Comparison of ENCODE assay signal across 12 cellular contexts in genomic region chr1:53473463-53473862, GRCh38. TPM values are rescaled to one million over a fixed set of nuclear protein-coding genes. Genes with fewer than 3 reads are reported as not detected.
DNase-seq lines count a peak whose midpoint lies in the region; ATAC-seq and TF ChIP-seq lines count a peak whose summit lies in the region.
"Had no signal": no experiment of that assay in that cellular context is flagged by ENCODE, and none has a peak within 500 bp of the region (broad histone marks: within the 10 kb centered on the region; RNA-seq: fewer than 3 reads in every experiment).

No MANE protein-coding gene starts in this region.

- H3K4me1 Mint-ChIP-seq in neural crest cell: peaks cover 16% of the 10 kb centered on the region
- no peaks in the 10 kb centered on the region for H3K4me1 Mint-ChIP-seq in activated T-helper 2 cell treated with anti-CD3 and anti-CD28 coated beads, Interferon-gamma antibody, Interleukin-2, Interleukin-4, amounts not matched to agents 10 μg/mL and 5 μg/mL and 100 μg/mL, durations not matched to agents 14 hours and 24 hours and 36 hours (ENCODE audit: low read depth)

- no peak overlapping the region for H4K5ac ChIP-seq in IMR-90 (ENCODE audit: low read depth, low read length)

- H3K9me3 ChIP-seq in IMR-90 (ENCODE audit: control insufficient read depth, insufficient read depth, low read length) (no peaks in the 10 kb centered on the region), mammary epithelial cell (replicated peaks; ENCODE audit: insufficient read depth, low read length) (no peaks in the 10 kb centered on the region)

- POLR2A ChIA-PET in IMR-90 (lab: Charles Lee; ENCODE audit: unreplicated experiment): no interaction called here

- H2AFZ ChIP-seq in IMR-90 (replicated peaks; ENCODE audit: low read length, poor library complexity): no peak overlapping the region
- H2AFZ ChIP-seq in mammary epithelial cell (ENCODE audit: low read depth, low read length): no peak overlapping the region
- H2AFZ ChIP-seq: parathyroid adenoma had no signal

- in situ Hi-C loops in IMR-90 (cut with MboI; ENCODE audit: low sequenced_read_pairs) (loop anchor here (5.0 kb wide), 1 partner anchor 196 kb away; no protein-coding TSS in a partner anchor), mammary epithelial cell (cut with MboI; ENCODE audit: low sequenced_read_pairs in 2 of 2) (no loop called here)

- H3K79me2 ChIP-seq in mammary epithelial cell (ENCODE audit: insufficient read depth, low read length): no peaks in the 10 kb centered on the region
- H3K79me2 ChIP-seq: parathyroid adenoma had no signal

- H3K14ac ChIP-seq in IMR-90 (replicated peaks; ENCODE audit: low read depth, low read length): no peak overlapping the region

- no peak overlapping the region for H4K8ac ChIP-seq in IMR-90 (ENCODE audit: low read depth in 2 of 2, low read length in 2 of 2)

- peak; percentile 55 for TF ChIP-seq CTCF in IMR-90 (conservative IDR thresholded peaks at IDR 0.05; ENCODE audit: low read depth, low read length)
- TF ChIP-seq CTCF in mammary epithelial cell (conservative IDR thresholded peaks at IDR 0.05 in 1 of 2, IDR thresholded peaks at IDR 0.05 in 1 of 2; ENCODE audit: extremely low read depth in 1 of 2, insufficient read depth in 1 of 2, low read depth in 1 of 2, low read length in 2 of 2): peak; percentile 17 to 41
- TF ChIP-seq CTCF in neural crest cell (conservative IDR thresholded peaks at IDR 0.05): peak; percentile 45

- H2AK5ac ChIP-seq in IMR-90 (ENCODE audit: low read depth, low read length): no peak overlapping the region

- H3K23ac ChIP-seq in IMR-90 (ENCODE audit: low read depth, low read length): no peak overlapping the region

- intact Hi-C loops in IMR-90 (cut with micrococcal nuclease): loop anchor here (5.0 kb wide), 2 partner anchors 81 to 354 kb away; no protein-coding TSS in a partner anchor
- intact Hi-C loops in mammary epithelial cell (cut with micrococcal nuclease): no loop called here
- intact Hi-C loops in activated T-helper 2 cell treated with anti-CD3 and anti-CD28 coated beads, Interferon-gamma antibody, Interleukin-2, Interleukin-4, amounts not matched to agents 10 μg/mL and 5 μg/mL and 100 μg/mL, durations not matched to agents 14 hours and 24 hours and 36 hours (cut with micrococcal nuclease): no loop called here

- no peak overlapping the region for H2BK120ac ChIP-seq in IMR-90 (ENCODE audit: low read depth, low read length)

- H3K9me3 Mint-ChIP-seq in neural crest cell: no peaks in the 10 kb centered on the region
- no peaks in the 10 kb centered on the region for H3K9me3 Mint-ChIP-seq in activated T-helper 2 cell treated with anti-CD3 and anti-CD28 coated beads, Interferon-gamma antibody, Interleukin-2, Interleukin-4, amounts not matched to agents 10 μg/mL and 5 μg/mL and 100 μg/mL, durations not matched to agents 14 hours and 24 hours and 36 hours

- no peak overlapping the region for H2BK5ac ChIP-seq in IMR-90 (ENCODE audit: low read depth, low read length, poor library complexity, severe bottlenecking)

- no peak overlapping the region for H4K91ac ChIP-seq in IMR-90 (ENCODE audit: insufficient read depth, low read depth, low read length)

- no peak overlapping the region for H2BK20ac ChIP-seq in IMR-90 (ENCODE audit: low read depth, low read length)

- H3K36me3 Mint-ChIP-seq in neural crest cell (ENCODE audit: low read depth): no peaks in the 10 kb centered on the region
- no peaks in the 10 kb centered on the region for H3K36me3 Mint-ChIP-seq in activated T-helper 2 cell treated with anti-CD3 and anti-CD28 coated beads, Interferon-gamma antibody, Interleukin-2, Interleukin-4, amounts not matched to agents 10 μg/mL and 5 μg/mL and 100 μg/mL, durations not matched to agents 14 hours and 24 hours and 36 hours (ENCODE audit: low read depth)

- dilution Hi-C loops in IMR-90 (cut with HindIII; ENCODE audit: low sequenced_read_pairs, unreplicated experiment) (no loop called here), mammary epithelial cell (cut with HindIII; ENCODE audit: low sequenced_read_pairs) (no loop called here)

- no peak overlapping the region for H3K18ac ChIP-seq in IMR-90 (ENCODE audit: low read depth, low read length)

- H3K4me1 ChIP-seq in IMR-90 (ENCODE audit: control insufficient read depth, insufficient read depth, low read length) (peaks cover 4% of the 10 kb centered on the region; the same call in 1 of the 2 replicates), mammary epithelial cell (ENCODE audit: insufficient read depth, low read length) (no peaks in the 10 kb centered on the region)
- H3K4me1 ChIP-seq: parathyroid adenoma had no signal

- no peak overlapping the region for H2AK9ac ChIP-seq in IMR-90 (replicated peaks; ENCODE audit: low read depth, low read length, poor library complexity)

- H3K9ac ChIP-seq in IMR-90 (ENCODE audit: low read depth, low read length) (no peak overlapping the region), mammary epithelial cell (ENCODE audit: insufficient read depth, low read length) (no peak overlapping the region)
- H3K9ac ChIP-seq: parathyroid adenoma had no signal

- peak; percentile 54 for TF ChIP-seq RAD21 in IMR-90 (IDR thresholded peaks at IDR 0.05; ENCODE audit: low read length)

- no peak overlapping the region for H3K4ac ChIP-seq in IMR-90 (ENCODE audit: low read depth, low read length)

- BruUV-seq in IMR-90 (replicated peaks; lab: Mats Ljungman, UMichigan) (no TSS peak), mammary epithelial cell (replicated peaks; lab: Mats Ljungman, UMichigan) (no TSS peak)

- no peaks in the 10 kb centered on the region for H3K79me1 ChIP-seq in IMR-90 (ENCODE audit: low read depth in 1 of 2, low read length in 2 of 2)

- no peaks in the 10 kb centered on the region for H4K20me1 ChIP-seq in IMR-90 (ENCODE audit: insufficient read depth, low read length)
- H4K20me1 ChIP-seq in mammary epithelial cell (ENCODE audit: insufficient read depth, low read length): no peaks in the 10 kb centered on the region

- peaks cover 3% of the 10 kb centered on the region; the same call in 1 of the 2 replicates for H3K9me1 ChIP-seq in IMR-90 (ENCODE audit: insufficient read depth, low read length)

- CTCF ChIA-PET in IMR-90 (lab: Yijun Ruan, JAX) (interaction anchor here (1.2 kb wide), 1 partner anchor 25 kb away, joined by 3 read pairs; no protein-coding TSS in a partner anchor), mammary epithelial cell (lab: Charles Lee; ENCODE audit: low non-redundant PET) (no interaction called here)

- ATAC-seq in IMR-90 (ENCODE audit: low read depth): no peak

- no peak overlapping the region for H3K4me3 ChIP-seq in IMR-90 (ENCODE audit: insufficient read depth, low read depth, low read length)
- H3K4me3 ChIP-seq in mammary epithelial cell (replicated peaks in 1 of 3; ENCODE audit: insufficient read depth in 1 of 3, low read depth in 2 of 3, low read length in 3 of 3): no peak overlapping the region

- H3K4me2 ChIP-seq in IMR-90 (ENCODE audit: low read depth, low read length) (no peak overlapping the region), mammary epithelial cell (ENCODE audit: insufficient read depth, low read depth, low read length) (no peak overlapping the region)

- no peak overlapping the region for H3K4me3 Mint-ChIP-seq in neural crest cell
- no peak overlapping the region for H3K4me3 Mint-ChIP-seq in activated T-helper 2 cell treated with anti-CD3 and anti-CD28 coated beads, Interferon-gamma antibody, Interleukin-2, Interleukin-4, amounts not matched to agents 10 μg/mL and 5 μg/mL and 100 μg/mL, durations not matched to agents 14 hours and 24 hours and 36 hours (ENCODE audit: low read depth)

- peak; percentile 21 for DNase-seq in NCI-H2171 treated with DMSO at 0.1 percent for 48 hours (lab: John Stamatoyannopoulos, UW)
- no peak for DNase-seq in NCI-H2171 (lab: John Stamatoyannopoulos, UW)
- peak; percentile 30 for DNase-seq in IMR-90
- no peak for DNase-seq in mammary epithelial cell
- DNase-seq in neural crest cell (ENCODE audit: low read depth, low spot score): no peak
- DNase-seq in activated T-helper 2 cell treated with anti-CD3 and anti-CD28 coated beads, Interferon-gamma antibody, Interleukin-2, Interleukin-4, amounts not matched to agents 10 μg/mL and 5 μg/mL and 100 μg/mL, durations not matched to agents 14 hours and 24 hours and 36 hours (ENCODE audit: low spot score): no peak
- no peak for DNase-seq in T-helper 1 cell
- no peak for DNase-seq in NOMO-1 (lab: John Stamatoyannopoulos, UW; ENCODE audit: unreplicated experiment in 2 of 2)
- DNase-seq: activated T-cell treated with anti-CD3 and anti-CD28 coated beads, Interleukin-2, amount 50 U/mL, for 1 hour; stimulated activated CD4-positive, alpha-beta T cell treated with anti-CD3 and anti-CD28 coated beads, Interleukin-4, amount 100 ng/mL, for 1 hour had no signal

- TF ChIP-seq POLR2A in IMR-90 (IDR thresholded peaks at IDR 0.05; ENCODE audit: low read depth, low read length): no peak

- H2BK15ac ChIP-seq in IMR-90 (ENCODE audit: low read depth, low read length): no peak overlapping the region

- H3K27ac ChIP-seq in IMR-90 (ENCODE audit: insufficient read depth, low read length) (no peak overlapping the region), mammary epithelial cell (ENCODE audit: insufficient read depth, low read depth, low read length) (no peak overlapping the region)
- H3K27ac ChIP-seq: parathyroid adenoma had no signal

- peaks cover 33% of the 10 kb centered on the region for H3K27me3 ChIP-seq in IMR-90 (ENCODE audit: control insufficient read depth, insufficient read depth, low read length)
- no peaks in the 10 kb centered on the region for H3K27me3 ChIP-seq in mammary epithelial cell (ENCODE audit: insufficient read depth, low read length)

- WGBS in IMR-90 (ENCODE audit: extremely low coverage in 2 of 2, insufficient read length in 1 of 2), 2 experiments: no CpG with 5 or more reads among the region's 3 CpGs
- 81% methylated on average over 3 of the region's 3 CpGs for WGBS in mammary epithelial cell (ENCODE audit: low coverage, missing lambda C conversion rate)

- H3K36me3 ChIP-seq in IMR-90 (ENCODE audit: control insufficient read depth, insufficient read depth, low read length) (no peaks in the 10 kb centered on the region), mammary epithelial cell (ENCODE audit: insufficient read depth, low read length) (no peaks in the 10 kb centered on the region)

- H3K27ac Mint-ChIP-seq in neural crest cell (ENCODE audit: unreplicated experiment): no peak overlapping the region
- no peak overlapping the region for H3K27ac Mint-ChIP-seq in activated T-helper 2 cell treated with anti-CD3 and anti-CD28 coated beads, Interferon-gamma antibody, Interleukin-2, Interleukin-4, amounts not matched to agents 10 μg/mL and 5 μg/mL and 100 μg/mL, durations not matched to agents 14 hours and 24 hours and 36 hours

- H3K56ac ChIP-seq in IMR-90 (ENCODE audit: extremely low read depth, insufficient read depth, low read length): no peak overlapping the region

- H3K27me3 Mint-ChIP-seq in neural crest cell (ENCODE audit: low read depth): no peaks in the 10 kb centered on the region
- no peaks in the 10 kb centered on the region for H3K27me3 Mint-ChIP-seq in activated T-helper 2 cell treated with anti-CD3 and anti-CD28 coated beads, Interferon-gamma antibody, Interleukin-2, Interleukin-4, amounts not matched to agents 10 μg/mL and 5 μg/mL and 100 μg/mL, durations not matched to agents 14 hours and 24 hours and 36 hours (ENCODE audit: low read depth)

RNA-seq across cellular contexts. Expression of gene DMRTB1, which starts 14.3 kb away (rescaled TPM):
- not detected in 2 replicates for total RNA-seq in IMR-90 (2012; rRNA removed)
- not detected in 2 replicates for polyA plus RNA-seq in IMR-90 (2012; rRNA removed)
- polyA plus RNA-seq in IMR-90 (2012; cell fraction: cytosol; rRNA removed): not detected in 2 replicates
- not detected in 2 replicates for polyA plus RNA-seq in IMR-90 (2012; cell fraction: nucleus; rRNA removed; ENCODE audit: low replicate concordance)
- total RNA-seq in mammary epithelial cell: not detected
- not detected for polyA plus RNA-seq in mammary epithelial cell
- not detected for polyA minus RNA-seq in mammary epithelial cell
- total RNA-seq in neural crest cell: not detected in 2 replicates
- total RNA-seq in activated T-helper 2 cell treated with anti-CD3 and anti-CD28 coated beads, Interferon-gamma antibody, Interleukin-2, Interleukin-4, amounts not matched to agents 10 μg/mL and 5 μg/mL and 100 μg/mL, durations not matched to agents 14 hours and 24 hours and 36 hours: not detected in 2 replicates
- total RNA-seq: liver had no signal
- polyA plus RNA-seq: liver had no signal

Comparison
In these comparisons a context has a peak if more than half of its experiments do, and no peak if none do; other contexts are left out.
1. DNase-seq: peak in NCI-H2171 treated with DMSO at 0.1 percent for 48 hours (single experiment) and IMR-90 (single experiment); none in NCI-H2171 (single experiment), mammary epithelial cell (single experiment), neural crest cell (single experiment), activated T-helper 2 cell treated with anti-CD3 and anti-CD28 coated beads, Interferon-gamma antibody, Interleukin-2, Interleukin-4, amounts not matched to agents 10 μg/mL and 5 μg/mL and 100 μg/mL, durations not matched to agents 14 hours and 24 hours and 36 hours (single experiment), T-helper 1 cell (0 of 5) and NOMO-1 (0 of 2).
2. Peak in every context shown above with its lines, with median percentiles within 50 percentile points of each other: CTCF ChIP-seq.